28 cellular contexts compared by ENCODE assay signal in the genomic region with DNA sequence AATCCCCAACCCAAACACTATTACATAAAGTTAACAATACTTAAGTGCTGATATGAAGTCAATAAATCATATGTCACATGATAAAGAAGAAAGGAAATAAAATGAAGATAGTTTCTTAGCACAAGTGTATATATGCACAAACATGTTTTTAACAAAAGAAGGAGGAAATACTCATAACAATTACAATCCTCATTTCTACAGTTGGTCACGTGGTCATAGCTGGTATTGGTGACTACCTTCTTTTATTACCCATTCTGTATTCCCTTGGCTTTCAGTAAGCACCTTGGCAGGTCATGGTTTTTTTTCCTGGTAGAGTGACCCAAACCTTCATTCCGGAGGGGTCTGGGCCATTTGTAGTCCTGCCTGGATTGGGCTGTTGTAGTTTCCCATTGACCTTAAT.
"Had no signal": no experiment of that assay in that cellular context is flagged by ENCODE, and none has a peak within 500 bp of the region (broad histone marks: within the 10 kb centered on the region; RNA-seq: fewer than 3 reads in every experiment).

No MANE protein-coding gene starts in this region.

- H3K4me3 ChIP-seq: colonic mucosa, coronary artery, dorsolateral prefrontal cortex, esophagus muscularis mucosa, esophagus squamous epithelium, gastrocnemius medialis, gastroesophageal sphincter, heart left ventricle, heart right ventricle had no signal

- FAIRE-seq: colon, endometrium, endothelial cell of umbilical vein, frontal cortex had no signal

- H3K27ac ChIP-seq: colonic mucosa, coronary artery, dorsolateral prefrontal cortex, epithelial cell of prostate, esophagus muscularis mucosa, esophagus squamous epithelium, foreskin keratinocyte, gastrocnemius medialis, gastroesophageal sphincter, heart left ventricle, heart right ventricle had no signal

- DNase-seq: colonic mucosa; cortex of kidney; dermis blood vessel endothelial cell; dorsolateral prefrontal cortex; effector CD4-positive, alpha-beta T cell; effector CD8-positive, alpha-beta T cell; effector memory CD4-positive, alpha-beta T cell; effector memory CD8-positive, alpha-beta T cell; endodermal cell; erythroblast; esophagus squamous epithelium; foreskin fibroblast; foreskin keratinocyte; foreskin melanocyte; gastrocnemius medialis; glutamatergic neuron; head of caudate nucleus; heart left ventricle; heart right ventricle had no signal

- H3K36me3 ChIP-seq: colonic mucosa, esophagus muscularis mucosa, esophagus squamous epithelium, gastrocnemius medialis, gastroesophageal sphincter, heart left ventricle, heart right ventricle had no signal

- ATAC-seq: effector memory CD8-positive, alpha-beta T cell; esophagus mucosa; foreskin keratinocyte; gastrocnemius medialis; gastroesophageal sphincter; heart left ventricle; heart right ventricle had no signal

- H3K9me3 ChIP-seq: colonic mucosa, esophagus muscularis mucosa, esophagus squamous epithelium, gastrocnemius medialis, gastroesophageal sphincter, heart left ventricle, heart right ventricle had no signal

- H3K27me3 ChIP-seq: colonic mucosa, esophagus muscularis mucosa, esophagus squamous epithelium, gastrocnemius medialis, gastroesophageal sphincter, heart left ventricle, heart right ventricle had no signal

- H3K4me1 ChIP-seq: colonic mucosa, esophagus muscularis mucosa, esophagus squamous epithelium, foreskin keratinocyte, gastrocnemius medialis, gastroesophageal sphincter, heart left ventricle, heart right ventricle had no signal
